In genomic region chr5:21774281-21774680, GRCh38 we compare ENCODE assay signal across 17 cellular contexts.
DNase-seq lines count a peak whose midpoint lies in the region; ATAC-seq, FAIRE-seq and TF ChIP-seq lines count a peak whose summit lies in the region.
"Had no signal": no experiment of that assay in that cellular context is flagged by ENCODE, and none has a peak within 500 bp of the region (broad histone marks: within the 10 kb centered on the region; RNA-seq: fewer than 3 reads in every experiment).

No MANE protein-coding gene starts in this region.

- H3K9ac ChIP-seq in PC-3 (ENCODE audit: low read length) (0 out of 2 replicates have a peak overlapping the region, but pooled peaks have one; percentile 7), keratinocyte (ENCODE audit: control insufficient read depth, extremely low read depth, insufficient read depth, low read length) (peak overlapping the region; percentile 35)
- H3K9ac ChIP-seq: GM23248 had no signal

- H3K4me1 ChIP-seq in PC-3 (ENCODE audit: insufficient read depth, low read length), result peaks cover 18% of the 10 kb centered on the region
- H3K4me1 ChIP-seq in keratinocyte (ENCODE audit: control insufficient read depth, extremely low read depth, insufficient read depth, low read length), result peaks cover 25% of the 10 kb centered on the region
- H3K4me1 ChIP-seq in OCI-LY7 (ENCODE audit: insufficient read depth, low read length, poor library complexity, severe bottlenecking), result no peaks in the 10 kb centered on the region
- H3K4me1 ChIP-seq: BE2C had no signal

- no peaks in the 10 kb centered on the region for H3K9me1 ChIP-seq in keratinocyte (ENCODE audit: control insufficient read depth, extremely low read depth, insufficient read depth, low read length)

- no peaks in the 10 kb centered on the region for H3K27me3 ChIP-seq in PC-3 (ENCODE audit: low read length)
- H3K27me3 ChIP-seq in bronchial epithelial cell (ENCODE audit: control insufficient read depth, insufficient read depth, low read length), result no peaks in the 10 kb centered on the region
- H3K27me3 ChIP-seq in keratinocyte (ENCODE audit: control insufficient read depth, extremely low read depth, insufficient read depth, low read length), result no peaks in the 10 kb centered on the region
- H3K27me3 ChIP-seq: BE2C had no signal

- H3K36me3 ChIP-seq in PC-3 (ENCODE audit: low read depth, low read length) (no peaks in the 10 kb centered on the region), bronchial epithelial cell (ENCODE audit: control insufficient read depth, insufficient read depth, low read length) (no peaks in the 10 kb centered on the region), keratinocyte (ENCODE audit: control insufficient read depth in 2 of 2, extremely low read depth in 1 of 2, insufficient read depth in 2 of 2, low read length in 2 of 2) (no peaks in the 10 kb centered on the region), OCI-LY7 (ENCODE audit: insufficient read depth, low read length) (no peaks in the 10 kb centered on the region)
- H3K36me3 ChIP-seq: BE2C had no signal

- no peaks in the 10 kb centered on the region for H3K79me2 ChIP-seq in PC-3 (ENCODE audit: low read length)
- no peaks in the 10 kb centered on the region for H3K79me2 ChIP-seq in keratinocyte (ENCODE audit: control insufficient read depth, insufficient read depth, low read length)
- no peaks in the 10 kb centered on the region for H3K79me2 ChIP-seq in OCI-LY7 (ENCODE audit: insufficient read depth, low read depth, low read length)

- BruUV-seq in PC-3 (replicated peaks; lab: Mats Ljungman, UMichigan) (no TSS peak), OCI-LY7 (replicated peaks; lab: Mats Ljungman, UMichigan) (no TSS peak)

- no peaks in the 10 kb centered on the region for H3K9me2 ChIP-seq in PC-3 (replicated peaks; ENCODE audit: low read length)
- H3K9me2 ChIP-seq in OCI-LY7 (ENCODE audit: insufficient read depth, low read length), result no peaks in the 10 kb centered on the region

- ATAC-seq in PC-3, result peak; percentile 49; the same call in 1 of the 2 replicates
- no peak for ATAC-seq in GM21381 (IDR thresholded peaks at IDR 0.05; ENCODE audit: unreplicated experiment)

- POLR2A ChIA-PET in PC-3 (lab: Charles Lee; ENCODE audit: unreplicated experiment) (interaction anchor here (0.6 kb wide), 1 partner anchor 379 kb away, joined by 6 read pairs; no protein-coding TSS in a partner anchor), RWPE1 (lab: Yijun Ruan, JAX; ENCODE audit: low non-redundant PET) (no interaction called here), OCI-LY7 (lab: Charles Lee) (no interaction called here)

- H2AFZ ChIP-seq in PC-3 (ENCODE audit: low read length), result no peak overlapping the region
- H2AFZ ChIP-seq in keratinocyte (ENCODE audit: control insufficient read depth, low read length), result peak overlapping the region; percentile 60
- H2AFZ ChIP-seq in OCI-LY7 (ENCODE audit: low read length), result no peak overlapping the region
- H2AFZ ChIP-seq: GM23248 had no signal

- peaks cover 8% of the 10 kb centered on the region for H3F3A ChIP-seq in PC-3 (ENCODE audit: low read length, unreplicated experiment)

- peak overlapping the region; percentile 47 for H3K4me2 ChIP-seq in PC-3 (ENCODE audit: low read length)
- peak overlapping the region; percentile 61 for H3K4me2 ChIP-seq in keratinocyte (ENCODE audit: control insufficient read depth, extremely low read depth, insufficient read depth, low read depth, low read length)
- H3K4me2 ChIP-seq in OCI-LY7 (ENCODE audit: low read length), result no peak overlapping the region

- H3K27ac ChIP-seq in PC-3 (ENCODE audit: low read length), result peak overlapping the region; percentile 73
- H3K27ac ChIP-seq in keratinocyte (ENCODE audit: control insufficient read depth, insufficient read depth, low read length), result peak overlapping the region; percentile 80
- no peak overlapping the region for H3K27ac ChIP-seq in RWPE1
- H3K27ac ChIP-seq in OCI-LY7 (ENCODE audit: low read depth, low read length, poor library complexity, severe bottlenecking), result no peak overlapping the region
- H3K27ac ChIP-seq: GM23248, HL-60 had no signal

- no peaks in the 10 kb centered on the region for H3K9me3 ChIP-seq in PC-3 (ENCODE audit: low read length)
- no peaks in the 10 kb centered on the region for H3K9me3 ChIP-seq in keratinocyte (ENCODE audit: control insufficient read depth, low read depth, low read length)
- no peaks in the 10 kb centered on the region for H3K9me3 ChIP-seq in OCI-LY7 (ENCODE audit: low read length)
- H3K9me3 ChIP-seq: BE2C had no signal

- dilution Hi-C loops in keratinocyte (cut with MboI; ENCODE audit: extremely low pct_ligation_motif_present, low sequenced_read_pairs), result no loop called here

- H4K20me1 ChIP-seq in PC-3 (ENCODE audit: low read length), result no peaks in the 10 kb centered on the region
- H4K20me1 ChIP-seq in keratinocyte (ENCODE audit: control insufficient read depth, extremely low read depth, insufficient read depth, low read length), result no peaks in the 10 kb centered on the region
- H4K20me1 ChIP-seq in OCI-LY7 (ENCODE audit: insufficient read depth, low read length), result no peaks in the 10 kb centered on the region

- FAIRE-seq in bronchial epithelial cell (lab: Jason Lieb, UNC) (no peak), keratinocyte (lab: Jason Lieb, UNC) (peak; percentile 83)
- FAIRE-seq: G401.6, GM12891, GM19239, HTR-8/SVneo had no signal

- DNase-seq in HT1080 (ENCODE audit: low read depth) (peak; percentile 26), PC-3 (peak; percentile 58), bronchial epithelial cell (ENCODE audit: low read depth) (peak; percentile 5), keratinocyte (ENCODE audit: low read depth, low spot score) (no peak), RWPE1 (ENCODE audit: low spot score) (no peak), OCI-LY7 (ENCODE audit: low spot score) (no peak)
- DNase-seq: BE2C; C1 segment of cervical spinal cord; CD4-positive, CD25-positive, alpha-beta regulatory T cell; CD8-positive, alpha-beta memory T cell; GM23248 had no signal

- TF ChIP-seq CTCF in PC-3 (conservative IDR thresholded peaks at IDR 0.05; ENCODE audit: low read depth, low read length) (no peak), bronchial epithelial cell (IDR thresholded peaks at IDR 0.05; ENCODE audit: insufficient read depth, low read length, severe bottlenecking) (no peak), keratinocyte (optimal IDR thresholded peaks at IDR 0.05 in 1 of 3, IDR thresholded peaks at IDR 0.05 in 1 of 3, conservative IDR thresholded peaks at IDR 0.05 in 1 of 3; ENCODE audit: extremely low read depth in 1 of 3, insufficient read depth in 2 of 3, low read length in 3 of 3) (no peak), RWPE1 (conservative IDR thresholded peaks at IDR 0.05; ENCODE audit: low read depth) (no peak), OCI-LY7 (conservative IDR thresholded peaks at IDR 0.05; ENCODE audit: low read length) (no peak)

- CTCF ChIA-PET in PC-3 (lab: Charles Lee) (no interaction called here), RWPE1 (lab: Yijun Ruan, JAX) (no interaction called here), OCI-LY7 (lab: Charles Lee; ENCODE audit: unreplicated experiment) (no interaction called here)

- intact Hi-C loops in PC-3 (cut with micrococcal nuclease) (no loop called here), OCI-LY7 (cut with micrococcal nuclease; ENCODE audit: unreplicated experiment) (no loop called here)

- H3K4me3 ChIP-seq in PC-3 (ENCODE audit: low read length) (no peak overlapping the region), bronchial epithelial cell (ENCODE audit: low read depth, low read length) (no peak overlapping the region), keratinocyte (ENCODE audit: control insufficient read depth in 2 of 3, extremely low read depth in 1 of 3, insufficient read depth in 2 of 3, low read depth in 1 of 3, low read length in 3 of 3) (peak overlapping the region in 2 of 3 experiments; percentile 10 to 13), OCI-LY7 (ENCODE audit: low read depth, low read length, poor library complexity, severe bottlenecking) (no peak overlapping the region)
- H3K4me3 ChIP-seq: GM23248 had no signal

Comparison
In these comparisons a context has a peak if more than half of its experiments do, and no peak if none do; other contexts are left out.
1. DNase-seq: peak in HT1080 (single experiment), PC-3 (single experiment) and bronchial epithelial cell (single experiment); none in keratinocyte (single experiment), RWPE1 (single experiment) and OCI-LY7 (single experiment).
2. H3K27ac ChIP-seq: peak in PC-3 (single experiment) and keratinocyte (single experiment); none in RWPE1 (single experiment) and OCI-LY7 (single experiment).
3. H3K4me3 ChIP-seq: peak in keratinocyte (2 of 3); none in PC-3 (single experiment), bronchial epithelial cell (single experiment) and OCI-LY7 (single experiment).